Comparison of ENCODE assay signal across 19 cellular contexts in the genomic region with DNA sequence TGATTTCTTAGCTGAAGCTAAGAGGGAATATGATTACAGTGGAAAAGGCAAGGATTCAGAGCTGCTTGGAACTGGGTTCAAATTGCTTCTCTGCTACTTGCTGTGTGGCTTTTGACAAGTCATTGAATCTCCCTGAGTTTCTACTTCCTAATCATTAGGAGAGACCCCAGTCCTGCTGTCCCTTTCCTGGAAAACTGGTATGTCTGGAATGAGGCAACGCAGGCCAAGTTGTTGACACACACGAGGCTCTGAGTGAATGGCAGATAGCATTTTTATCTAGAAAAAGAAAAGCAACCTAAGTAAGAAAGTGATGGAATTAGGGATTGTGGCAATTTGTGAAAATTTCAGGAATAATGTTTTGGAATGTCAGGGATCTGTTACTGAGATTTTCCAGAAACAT.
"Had no signal": no experiment of that assay in that cellular context is flagged by ENCODE, and none has a peak within 500 bp of the region (broad histone marks: within the 10 kb centered on the region; RNA-seq: fewer than 3 reads in every experiment).

No MANE protein-coding gene starts in this region.

- H3K9me3 ChIP-seq: ascending aorta, Peyer's patch had no signal

- H3K4me3 ChIP-seq: ascending aorta, Peyer's patch had no signal

- H3K27me3 ChIP-seq: ascending aorta, Peyer's patch had no signal

- ATAC-seq: activated naive CD8-positive, alpha-beta T cell treated with anti-CD3 and anti-CD28 coated beads, Interleukin-2, amount 50 U/mL, for 24 hours; activated T-cell treated with anti-CD3 and anti-CD28 coated beads, Interleukin-2, amount 50 U/mL, for 4 hours had no signal

- H3K27ac ChIP-seq: ascending aorta, Peyer's patch had no signal

- DNase-seq: activated B cell treated with CpG ODN at 0.5 μM for 24 hours; activated CD4-positive, alpha-beta memory T cell treated with anti-CD3 and anti-CD28 coated beads for 36 hours; activated CD4-positive, alpha-beta T cell treated with anti-CD3 and anti-CD28 coated beads for 1 hour; activated CD4-positive, alpha-beta T cell treated with anti-CD3 and anti-CD28 coated beads, Interleukin-2, amount 10 ng/mL, durations not matched to agents 7 days and 5 days; activated naive CD4-positive, alpha-beta T cell treated with Interleukin-2 at 50 U/mL for 16 hours; activated naive CD8-positive, alpha-beta T cell treated with anti-CD3 and anti-CD28 coated beads, Interleukin-2, amount 50 U/mL, for 24 hours; activated T-cell treated with anti-CD3 and anti-CD28 coated beads, Interleukin-2, amount 50 U/mL, for 4 hours; amniotic stem cell; NCI-H1092 treated with DMSO at 0.1 percent for 48 hours; NCI-H1417 treated with DMSO at 0.1 percent for 48 hours; NCI-H1694; NCI-H2029 treated with DMSO at 0.1 percent for 48 hours; NCI-H69; NK-92 treated with Interleukin-12 subunit alpha and Interleukin-12 subunit beta, amount 100 ng/mL, for 24 hours; Peyer's patch; SHP77; T-helper 17 cell; T-helper 9 cell had no signal

- H3K4me1 ChIP-seq: ascending aorta had no signal

- H3K36me3 ChIP-seq: ascending aorta, Peyer's patch had no signal
